1 cellular context compared by ENCODE assay signal in the genomic region with DNA sequence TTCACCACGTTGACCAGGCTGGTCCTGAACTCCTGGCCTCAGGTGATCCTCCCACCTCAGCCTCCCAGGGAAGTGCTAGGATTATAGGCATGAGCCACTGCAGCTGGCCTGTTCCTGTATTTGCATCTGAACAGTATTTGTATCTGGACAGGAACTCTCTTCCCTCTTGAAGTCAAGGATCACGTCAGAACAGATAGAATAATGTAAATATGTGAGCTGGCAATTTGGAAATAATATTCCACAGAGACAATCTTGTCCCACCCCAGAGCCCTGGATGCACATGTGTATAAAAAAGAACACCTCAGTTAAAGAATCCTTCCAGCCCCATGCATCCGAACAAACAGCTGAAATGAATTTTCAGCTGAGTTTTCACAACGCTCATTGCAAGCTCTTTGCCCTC.
TF ChIP-seq lines count a peak whose summit lies in the region.

No MANE protein-coding gene starts in this region.

TF ChIP-seq in WTC11, 78 proteins besides CTCF, POLR2A, EP300 and RAD21 (continued from another document):
- TF ChIP-seq, protein P1, sequence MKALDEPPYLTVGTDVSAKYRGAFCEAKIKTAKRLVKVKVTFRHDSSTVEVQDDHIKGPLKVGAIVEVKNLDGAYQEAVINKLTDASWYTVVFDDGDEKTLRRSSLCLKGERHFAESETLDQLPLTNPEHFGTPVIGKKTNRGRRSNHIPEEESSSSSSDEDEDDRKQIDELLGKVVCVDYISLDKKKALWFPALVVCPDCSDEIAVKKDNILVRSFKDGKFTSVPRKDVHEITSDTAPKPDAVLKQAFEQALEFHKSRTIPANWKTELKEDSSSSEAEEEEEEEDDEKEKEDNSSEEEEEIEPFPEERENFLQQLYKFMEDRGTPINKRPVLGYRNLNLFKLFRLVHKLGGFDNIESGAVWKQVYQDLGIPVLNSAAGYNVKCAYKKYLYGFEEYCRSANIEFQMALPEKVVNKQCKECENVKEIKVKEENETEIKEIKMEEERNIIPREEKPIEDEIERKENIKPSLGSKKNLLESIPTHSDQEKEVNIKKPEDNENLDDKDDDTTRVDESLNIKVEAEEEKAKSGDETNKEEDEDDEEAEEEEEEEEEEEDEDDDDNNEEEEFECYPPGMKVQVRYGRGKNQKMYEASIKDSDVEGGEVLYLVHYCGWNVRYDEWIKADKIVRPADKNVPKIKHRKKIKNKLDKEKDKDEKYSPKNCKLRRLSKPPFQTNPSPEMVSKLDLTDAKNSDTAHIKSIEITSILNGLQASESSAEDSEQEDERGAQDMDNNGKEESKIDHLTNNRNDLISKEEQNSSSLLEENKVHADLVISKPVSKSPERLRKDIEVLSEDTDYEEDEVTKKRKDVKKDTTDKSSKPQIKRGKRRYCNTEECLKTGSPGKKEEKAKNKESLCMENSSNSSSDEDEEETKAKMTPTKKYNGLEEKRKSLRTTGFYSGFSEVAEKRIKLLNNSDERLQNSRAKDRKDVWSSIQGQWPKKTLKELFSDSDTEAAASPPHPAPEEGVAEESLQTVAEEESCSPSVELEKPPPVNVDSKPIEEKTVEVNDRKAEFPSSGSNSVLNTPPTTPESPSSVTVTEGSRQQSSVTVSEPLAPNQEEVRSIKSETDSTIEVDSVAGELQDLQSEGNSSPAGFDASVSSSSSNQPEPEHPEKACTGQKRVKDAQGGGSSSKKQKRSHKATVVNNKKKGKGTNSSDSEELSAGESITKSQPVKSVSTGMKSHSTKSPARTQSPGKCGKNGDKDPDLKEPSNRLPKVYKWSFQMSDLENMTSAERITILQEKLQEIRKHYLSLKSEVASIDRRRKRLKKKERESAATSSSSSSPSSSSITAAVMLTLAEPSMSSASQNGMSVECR (CRISPR knock-in tag; IDR thresholded peaks at IDR 0.05; ENCODE audit: borderline replicate concordance): no peak
- TF ChIP-seq GRHL2 (CRISPR knock-in tag; IDR thresholded peaks at IDR 0.05; ENCODE audit: insufficient replicate concordance, severe bottlenecking) (no peak), ZNF138 (CRISPR knock-in tag; conservative IDR thresholded peaks at IDR 0.05) (no peak), CREM (CRISPR knock-in tag; IDR thresholded peaks at IDR 0.05) (no peak), NFATC4 (CRISPR knock-in tag; IDR thresholded peaks at IDR 0.05) (no peak), ZNF423 (CRISPR knock-in tag; IDR thresholded peaks at IDR 0.05) (no peak), ZNF263 (CRISPR knock-in tag; IDR thresholded peaks at IDR 0.05; ENCODE audit: low read depth) (no peak), ZNF416 (CRISPR knock-in tag; IDR thresholded peaks at IDR 0.05) (no peak), ZNF671 (CRISPR knock-in tag; IDR thresholded peaks at IDR 0.05) (no peak), SP1 (CRISPR knock-in tag; conservative IDR thresholded peaks at IDR 0.05) (no peak), NFE2L1 (CRISPR knock-in tag; IDR thresholded peaks at IDR 0.05) (no peak), ZNF317 (CRISPR knock-in tag; IDR thresholded peaks at IDR 0.05; ENCODE audit: borderline replicate concordance, low read depth) (no peak), TCF7 (CRISPR knock-in tag; IDR thresholded peaks at IDR 0.05; ENCODE audit: low read depth) (no peak)
- TF ChIP-seq, protein P2, sequence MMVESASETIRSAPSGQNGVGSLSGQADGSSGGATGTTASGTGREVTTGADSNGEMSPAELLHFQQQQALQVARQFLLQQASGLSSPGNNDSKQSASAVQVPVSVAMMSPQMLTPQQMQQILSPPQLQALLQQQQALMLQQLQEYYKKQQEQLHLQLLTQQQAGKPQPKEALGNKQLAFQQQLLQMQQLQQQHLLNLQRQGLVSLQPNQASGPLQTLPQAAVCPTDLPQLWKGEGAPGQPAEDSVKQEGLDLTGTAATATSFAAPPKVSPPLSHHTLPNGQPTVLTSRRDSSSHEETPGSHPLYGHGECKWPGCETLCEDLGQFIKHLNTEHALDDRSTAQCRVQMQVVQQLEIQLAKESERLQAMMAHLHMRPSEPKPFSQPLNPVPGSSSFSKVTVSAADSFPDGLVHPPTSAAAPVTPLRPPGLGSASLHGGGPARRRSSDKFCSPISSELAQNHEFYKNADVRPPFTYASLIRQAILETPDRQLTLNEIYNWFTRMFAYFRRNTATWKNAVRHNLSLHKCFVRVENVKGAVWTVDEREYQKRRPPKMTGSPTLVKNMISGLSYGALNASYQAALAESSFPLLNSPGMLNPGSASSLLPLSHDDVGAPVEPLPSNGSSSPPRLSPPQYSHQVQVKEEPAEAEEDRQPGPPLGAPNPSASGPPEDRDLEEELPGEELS (CRISPR knock-in tag; IDR thresholded peaks at IDR 0.05): no peak
- TF ChIP-seq, protein P3, sequence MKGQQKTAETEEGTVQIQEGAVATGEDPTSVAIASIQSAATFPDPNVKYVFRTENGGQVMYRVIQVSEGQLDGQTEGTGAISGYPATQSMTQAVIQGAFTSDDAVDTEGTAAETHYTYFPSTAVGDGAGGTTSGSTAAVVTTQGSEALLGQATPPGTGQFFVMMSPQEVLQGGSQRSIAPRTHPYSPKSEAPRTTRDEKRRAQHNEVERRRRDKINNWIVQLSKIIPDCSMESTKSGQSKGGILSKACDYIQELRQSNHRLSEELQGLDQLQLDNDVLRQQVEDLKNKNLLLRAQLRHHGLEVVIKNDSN (CRISPR knock-in tag; IDR thresholded peaks at IDR 0.05): no peak
